21 cellular contexts compared by ENCODE assay signal in the genomic region with DNA sequence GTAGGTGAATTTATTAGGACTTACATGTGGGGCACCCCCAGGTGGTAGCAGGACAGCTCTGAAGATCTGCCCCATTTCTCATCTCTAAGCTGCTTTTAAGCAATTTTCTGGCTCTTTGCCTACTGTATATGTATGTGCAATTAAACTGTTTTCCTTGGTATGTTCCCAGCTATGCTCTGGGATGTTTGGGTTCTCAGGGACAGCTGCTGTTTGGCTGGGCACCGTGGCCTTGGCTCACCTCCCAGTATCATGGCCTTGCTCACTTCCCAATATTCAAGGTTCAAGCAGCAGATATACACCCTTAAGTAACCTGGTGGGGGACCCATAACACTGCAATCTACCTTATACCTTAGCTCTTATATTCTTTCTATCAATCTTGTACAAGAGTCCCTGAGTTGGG. TPM values are rescaled to one million over a fixed set of nuclear protein-coding genes. Genes with fewer than 3 reads are reported as not detected.
"Had no signal": no experiment of that assay in that cellular context is flagged by ENCODE, and none has a peak within 500 bp of the region (broad histone marks: within the 10 kb centered on the region; RNA-seq: fewer than 3 reads in every experiment).

No MANE protein-coding gene starts in this region.

- ATAC-seq: gastroesophageal sphincter; heart right ventricle; naive thymus-derived CD8-positive, alpha-beta T cell had no signal

- H3K4me3 Mint-ChIP-seq: activated B cell treated with CpG ODN at 0.5 μM for 24 hours; activated CD4-positive, alpha-beta memory T cell treated with anti-CD3 and anti-CD28 coated beads for 36 hours; activated naive CD8-positive, alpha-beta T cell treated with anti-CD3 and anti-CD28 coated beads, Interleukin-2, amount 10 ng/mL, durations not matched to agents 7 days and 5 days; activated T-helper 1 cell treated with anti-CD3 and anti-CD28 coated beads, Interleukin-12 subunit alpha, Interleukin-12 subunit beta, Interleukin-2, Interleukin-4 antibody, amounts not matched to agents 30 ng/mL and 10 ng/mL and 1 ng/mL, durations not matched to agents 14 hours and 24 hours and 36 hours; brain; endodermal cell; naive thymus-derived CD8-positive, alpha-beta T cell had no signal

- H3K27ac Mint-ChIP-seq: activated B cell treated with CpG ODN at 0.5 μM for 24 hours; activated CD4-positive, alpha-beta memory T cell treated with anti-CD3 and anti-CD28 coated beads for 36 hours; activated naive CD8-positive, alpha-beta T cell treated with anti-CD3 and anti-CD28 coated beads, Interleukin-2, amount 10 ng/mL, durations not matched to agents 7 days and 5 days; activated T-helper 1 cell treated with anti-CD3 and anti-CD28 coated beads, Interleukin-12 subunit alpha, Interleukin-12 subunit beta, Interleukin-2, Interleukin-4 antibody, amounts not matched to agents 30 ng/mL and 10 ng/mL and 1 ng/mL, durations not matched to agents 14 hours and 24 hours and 36 hours; brain; endodermal cell; naive thymus-derived CD8-positive, alpha-beta T cell had no signal

- H3K36me3 ChIP-seq: gastroesophageal sphincter, heart right ventricle, right lobe of liver, tibial artery had no signal

- H3K9me3 ChIP-seq: gastroesophageal sphincter, heart right ventricle, right lobe of liver, tibial artery had no signal

- H3K4me3 ChIP-seq: gastroesophageal sphincter, heart right ventricle, right lobe of liver, smooth muscle cell, tibial artery had no signal

- H3K36me3 Mint-ChIP-seq: activated CD4-positive, alpha-beta memory T cell treated with anti-CD3 and anti-CD28 coated beads for 36 hours; activated naive CD8-positive, alpha-beta T cell treated with anti-CD3 and anti-CD28 coated beads, Interleukin-2, amount 10 ng/mL, durations not matched to agents 7 days and 5 days; brain; naive thymus-derived CD8-positive, alpha-beta T cell had no signal

- H3K27ac ChIP-seq: gastroesophageal sphincter, heart right ventricle, right lobe of liver, tibial artery had no signal

- DNase-seq: activated B cell treated with CpG ODN at 0.5 μM for 24 hours; activated CD4-positive, alpha-beta memory T cell treated with anti-CD3 and anti-CD28 coated beads for 36 hours; activated CD4-positive, alpha-beta T cell treated with anti-CD3 and anti-CD28 coated beads for 4 hours; activated naive CD8-positive, alpha-beta T cell treated with anti-CD3 and anti-CD28 coated beads, Interleukin-2, amount 10 ng/mL, durations not matched to agents 7 days and 5 days; activated T-cell treated with anti-CD3 and anti-CD28 coated beads for 4 hours; caudate nucleus; endodermal cell; heart right ventricle; mesendoderm; naive thymus-derived CD8-positive, alpha-beta T cell; right lobe of liver; stimulated activated CD4-positive, alpha-beta T cell treated with anti-CD3 and anti-CD28 coated beads, Interleukin-4, amount 100 ng/mL, for 4 hours; stimulated activated naive CD4-positive, alpha-beta T cell; substantia nigra; T-helper 1 cell; T-helper 9 cell; tibial artery had no signal

- H3K4me1 Mint-ChIP-seq: activated B cell treated with CpG ODN at 0.5 μM for 24 hours; activated naive CD8-positive, alpha-beta T cell treated with anti-CD3 and anti-CD28 coated beads, Interleukin-2, amount 10 ng/mL, durations not matched to agents 7 days and 5 days; endodermal cell; naive thymus-derived CD8-positive, alpha-beta T cell had no signal

- H3K27me3 ChIP-seq: gastroesophageal sphincter, heart right ventricle, right lobe of liver, tibial artery had no signal

- H3K4me1 ChIP-seq: right lobe of liver, tibial artery had no signal

- H3K9me3 Mint-ChIP-seq: activated B cell treated with CpG ODN at 0.5 μM for 24 hours; activated CD4-positive, alpha-beta memory T cell treated with anti-CD3 and anti-CD28 coated beads for 36 hours; activated naive CD8-positive, alpha-beta T cell treated with anti-CD3 and anti-CD28 coated beads, Interleukin-2, amount 10 ng/mL, durations not matched to agents 7 days and 5 days; activated T-helper 1 cell treated with anti-CD3 and anti-CD28 coated beads, Interleukin-12 subunit alpha, Interleukin-12 subunit beta, Interleukin-2, Interleukin-4 antibody, amounts not matched to agents 30 ng/mL and 10 ng/mL and 1 ng/mL, durations not matched to agents 14 hours and 24 hours and 36 hours; brain; endodermal cell had no signal

- H3K27me3 Mint-ChIP-seq: activated B cell treated with CpG ODN at 0.5 μM for 24 hours; activated CD4-positive, alpha-beta memory T cell treated with anti-CD3 and anti-CD28 coated beads for 36 hours; activated naive CD8-positive, alpha-beta T cell treated with anti-CD3 and anti-CD28 coated beads, Interleukin-2, amount 10 ng/mL, durations not matched to agents 7 days and 5 days; brain had no signal

RNA-seq across cellular contexts. Expression of gene KITLG, which starts 53.7 kb away (rescaled TPM):
- total RNA-seq: activated B cell treated with CpG ODN at 0.5 μM for 24 hours; activated T-helper 1 cell treated with anti-CD3 and anti-CD28 coated beads, Interleukin-12 subunit alpha, Interleukin-12 subunit beta, Interleukin-2, Interleukin-4 antibody, amounts not matched to agents 30 ng/mL and 10 ng/mL and 1 ng/mL, durations not matched to agents 14 hours and 24 hours and 36 hours had no signal
- polyA plus RNA-seq: naive thymus-derived CD8-positive, alpha-beta T cell had no signal
